In genomic region chr21:17454315-17455027, GRCh38 we compare ENCODE assay signal across 8 cellular contexts. TPM values are rescaled to one million over a fixed set of nuclear protein-coding genes. Genes with fewer than 3 reads are reported as not detected.
A peak's percentile ranks its signal among the peaks of the same experiment; 100 is the strongest.
DNase-seq lines count a peak whose midpoint lies in the region; ATAC-seq and TF ChIP-seq lines count a peak whose summit lies in the region.

No MANE protein-coding gene starts in this region.

- H3K4me3 ChIP-seq in epithelial cell of esophagus (ENCODE audit: low read length) (no peak overlapping the region), neural cell (ENCODE audit: low read length) (peak overlapping the region; percentile 21)

- no peaks in the 10 kb centered on the region for H3K36me3 ChIP-seq in neural cell (ENCODE audit: insufficient read depth, low read length)

- H3K9me3 Mint-ChIP-seq in activated CD4-positive, alpha-beta T cell treated with anti-CD3 and anti-CD28 coated beads, Interleukin-2, amount 10 ng/mL, durations not matched to agents 7 days and 5 days: no peaks in the 10 kb centered on the region

- no peaks in the 10 kb centered on the region for H3K9me3 ChIP-seq in neural cell (ENCODE audit: low read length)

- no peak for TF ChIP-seq EP300 in neural cell (conservative IDR thresholded peaks at IDR 0.05; ENCODE audit: poor library complexity, severe bottlenecking)

- no peaks in the 10 kb centered on the region for H4K20me1 ChIP-seq in neural cell (ENCODE audit: insufficient read depth)

- no peak overlapping the region for H2AFZ ChIP-seq in neural cell (ENCODE audit: low read depth, low read length)

- no peaks in the 10 kb centered on the region for H3K79me2 ChIP-seq in neural cell (replicated peaks; ENCODE audit: insufficient read depth, low read length)

- ATAC-seq in GM19467 (IDR thresholded peaks at IDR 0.05; ENCODE audit: unreplicated experiment): peak; percentile 80

- no peak for TF ChIP-seq CTCF in epithelial cell of esophagus (IDR thresholded peaks at IDR 0.05; ENCODE audit: insufficient read depth, low read depth, low read length, missing control alignments)
- no peak for TF ChIP-seq CTCF in neural cell (IDR thresholded peaks at IDR 0.05; ENCODE audit: poor library complexity, severe bottlenecking)

- POLR2A ChIA-PET in activated CD4-positive, alpha-beta T cell treated with anti-CD3 and anti-CD28 coated beads, Interleukin-2, amount 10 ng/mL, durations not matched to agents 7 days and 5 days (lab: Charles Lee): no interaction called here

- peaks cover 5% of the 10 kb centered on the region for H3K4me1 Mint-ChIP-seq in activated CD4-positive, alpha-beta T cell treated with anti-CD3 and anti-CD28 coated beads, Interleukin-2, amount 10 ng/mL, durations not matched to agents 7 days and 5 days

- TF ChIP-seq RAD21 in neural cell (conservative IDR thresholded peaks at IDR 0.05): no peak

- H3K27ac ChIP-seq in neural cell (ENCODE audit: low read length): no peak overlapping the region

- CTCF ChIA-PET in activated CD4-positive, alpha-beta T cell treated with anti-CD3 and anti-CD28 coated beads, Interleukin-2, amount 10 ng/mL, durations not matched to agents 7 days and 5 days (lab: Charles Lee): no interaction called here

- H3K4me3 Mint-ChIP-seq in activated CD4-positive, alpha-beta T cell treated with anti-CD3 and anti-CD28 coated beads, Interleukin-2, amount 10 ng/mL, durations not matched to agents 7 days and 5 days: no peak overlapping the region

- H3F3A ChIP-seq in neural cell (ENCODE audit: insufficient read depth, low read length, poor library complexity, severe bottlenecking): no peaks in the 10 kb centered on the region

- no peaks in the 10 kb centered on the region for H3K36me3 Mint-ChIP-seq in activated CD4-positive, alpha-beta T cell treated with anti-CD3 and anti-CD28 coated beads, Interleukin-2, amount 10 ng/mL, durations not matched to agents 7 days and 5 days (ENCODE audit: low read depth)

- H3K27ac Mint-ChIP-seq in activated CD4-positive, alpha-beta T cell treated with anti-CD3 and anti-CD28 coated beads, Interleukin-2, amount 10 ng/mL, durations not matched to agents 7 days and 5 days: no peak overlapping the region

- H3K4me2 ChIP-seq in neural cell (ENCODE audit: low read length): no peak overlapping the region

- H3K27me3 Mint-ChIP-seq in activated CD4-positive, alpha-beta T cell treated with anti-CD3 and anti-CD28 coated beads, Interleukin-2, amount 10 ng/mL, durations not matched to agents 7 days and 5 days: peaks cover 2% of the 10 kb centered on the region

- no peaks in the 10 kb centered on the region for H3K27me3 ChIP-seq in neural cell (ENCODE audit: insufficient read depth, low read depth, low read length)

- no peaks in the 10 kb centered on the region for H3K9me2 ChIP-seq in neural cell (ENCODE audit: insufficient read depth, low read length)

- H3K9ac ChIP-seq in neural cell (ENCODE audit: low read length): no peak overlapping the region

- DNase-seq in AG08396 (ENCODE audit: low spot score): peak; percentile 39
- DNase-seq in MV-4-11 (lab: John Stamatoyannopoulos, UW): peak; percentile 73
- DNase-seq in activated CD4-positive, alpha-beta T cell treated with anti-CD3 and anti-CD28 coated beads, Interleukin-2, amount 10 ng/mL, durations not matched to agents 7 days and 5 days: peak; percentile 7
- DNase-seq in epithelial cell of esophagus (ENCODE audit: low read depth): peak; percentile 82
- no peak for DNase-seq in DMS79 (lab: John Stamatoyannopoulos, UW)
- DNase-seq in mesenteric fat pad (ENCODE audit: low spot score): no peak

TF ChIP-seq in neural cell, 6 proteins besides CTCF, POLR2A, EP300 and RAD21:
- TF ChIP-seq TAF1 (IDR thresholded peaks at IDR 0.05; ENCODE audit: low read depth) (no peak), SMC3 (conservative IDR thresholded peaks at IDR 0.05; ENCODE audit: poor library complexity) (no peak), POLR2AphosphoS5 (IDR thresholded peaks at IDR 0.05) (no peak), MXI1 (conservative IDR thresholded peaks at IDR 0.05; ENCODE audit: poor library complexity, severe bottlenecking) (no peak), EZH2 (IDR thresholded peaks at IDR 0.05; ENCODE audit: borderline replicate concordance, insufficient read depth, low read length, poor library complexity, severe bottlenecking) (no peak)
- TF ChIP-seq, protein P1, sequence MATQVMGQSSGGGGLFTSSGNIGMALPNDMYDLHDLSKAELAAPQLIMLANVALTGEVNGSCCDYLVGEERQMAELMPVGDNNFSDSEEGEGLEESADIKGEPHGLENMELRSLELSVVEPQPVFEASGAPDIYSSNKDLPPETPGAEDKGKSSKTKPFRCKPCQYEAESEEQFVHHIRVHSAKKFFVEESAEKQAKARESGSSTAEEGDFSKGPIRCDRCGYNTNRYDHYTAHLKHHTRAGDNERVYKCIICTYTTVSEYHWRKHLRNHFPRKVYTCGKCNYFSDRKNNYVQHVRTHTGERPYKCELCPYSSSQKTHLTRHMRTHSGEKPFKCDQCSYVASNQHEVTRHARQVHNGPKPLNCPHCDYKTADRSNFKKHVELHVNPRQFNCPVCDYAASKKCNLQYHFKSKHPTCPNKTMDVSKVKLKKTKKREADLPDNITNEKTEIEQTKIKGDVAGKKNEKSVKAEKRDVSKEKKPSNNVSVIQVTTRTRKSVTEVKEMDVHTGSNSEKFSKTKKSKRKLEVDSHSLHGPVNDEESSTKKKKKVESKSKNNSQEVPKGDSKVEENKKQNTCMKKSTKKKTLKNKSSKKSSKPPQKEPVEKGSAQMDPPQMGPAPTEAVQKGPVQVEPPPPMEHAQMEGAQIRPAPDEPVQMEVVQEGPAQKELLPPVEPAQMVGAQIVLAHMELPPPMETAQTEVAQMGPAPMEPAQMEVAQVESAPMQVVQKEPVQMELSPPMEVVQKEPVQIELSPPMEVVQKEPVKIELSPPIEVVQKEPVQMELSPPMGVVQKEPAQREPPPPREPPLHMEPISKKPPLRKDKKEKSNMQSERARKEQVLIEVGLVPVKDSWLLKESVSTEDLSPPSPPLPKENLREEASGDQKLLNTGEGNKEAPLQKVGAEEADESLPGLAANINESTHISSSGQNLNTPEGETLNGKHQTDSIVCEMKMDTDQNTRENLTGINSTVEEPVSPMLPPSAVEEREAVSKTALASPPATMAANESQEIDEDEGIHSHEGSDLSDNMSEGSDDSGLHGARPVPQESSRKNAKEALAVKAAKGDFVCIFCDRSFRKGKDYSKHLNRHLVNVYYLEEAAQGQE (IDR thresholded peaks at IDR 0.05; ENCODE audit: borderline replicate concordance): no peak

RNA-seq across cellular contexts. Expression of gene CXADR, which starts 58.4 kb away (rescaled TPM):
- under 1 TPM; 0.32 to 0.40 TPM for total RNA-seq in activated CD4-positive, alpha-beta T cell treated with anti-CD3 and anti-CD28 coated beads, Interleukin-2, amount 10 ng/mL, durations not matched to agents 7 days and 5 days
- 174 and 175 TPM in 2 replicates for polyA plus RNA-seq in neural cell
- polyA minus RNA-seq in neural cell: 483 and 528 TPM in 2 replicates
- total RNA-seq in mesenteric fat pad: 0.74 TPM

Comparison
In these comparisons a context has a peak if more than half of its experiments do, and no peak if none do; other contexts are left out.
1. DNase-seq: peak in AG08396 (single experiment), MV-4-11 (single experiment), activated CD4-positive, alpha-beta T cell treated with anti-CD3 and anti-CD28 coated beads, Interleukin-2, amount 10 ng/mL, durations not matched to agents 7 days and 5 days (single experiment) and epithelial cell of esophagus (single experiment); none in DMS79 (single experiment) and mesenteric fat pad (single experiment).